1 cellular context compared by ENCODE assay signal in genomic region chr3:71305246-71306206, GRCh38.
TF ChIP-seq lines count a peak whose summit lies in the region.

No MANE protein-coding gene starts in this region.

TF ChIP-seq in WTC11, 78 proteins besides CTCF, POLR2A, EP300 and RAD21 (continued from another document):
- TF ChIP-seq ZNF281 (CRISPR knock-in tag; IDR thresholded peaks at IDR 0.05) (no peak), SP1 (CRISPR knock-in tag; conservative IDR thresholded peaks at IDR 0.05) (peak; percentile 39; the same call in 1 of the 2 replicates), ZMAT4 (CRISPR knock-in tag; IDR thresholded peaks at IDR 0.05) (no peak), HMGXB4 (CRISPR knock-in tag; IDR thresholded peaks at IDR 0.05) (no peak), KAT7 (CRISPR knock-in tag; IDR thresholded peaks at IDR 0.05; ENCODE audit: borderline replicate concordance) (no peak), GRHL2 (CRISPR knock-in tag; IDR thresholded peaks at IDR 0.05; ENCODE audit: insufficient replicate concordance, severe bottlenecking) (no peak), ZBTB43 (CRISPR knock-in tag; IDR thresholded peaks at IDR 0.05) (peak; percentile 57; the same call in 1 of the 2 replicates), MYBL2 (CRISPR knock-in tag; IDR thresholded peaks at IDR 0.05) (no peak), NFE2L1 (CRISPR knock-in tag; IDR thresholded peaks at IDR 0.05) (no peak), NR3C1 (CRISPR knock-in tag; conservative IDR thresholded peaks at IDR 0.05; ENCODE audit: low read depth) (no peak), SOX15 (CRISPR knock-in tag; IDR thresholded peaks at IDR 0.05) (no peak), FOXP4 (CRISPR knock-in tag; IDR thresholded peaks at IDR 0.05) (peak; percentile 95; the same call in 1 of the 2 replicates), PRDM15 (CRISPR knock-in tag; IDR thresholded peaks at IDR 0.05) (no peak), EMX1 (CRISPR knock-in tag; IDR thresholded peaks at IDR 0.05) (no peak), AFF4 (CRISPR knock-in tag; IDR thresholded peaks at IDR 0.05; ENCODE audit: borderline replicate concordance) (no peak), ERG (CRISPR knock-in tag; IDR thresholded peaks at IDR 0.05) (no peak), ESRRA (CRISPR knock-in tag; IDR thresholded peaks at IDR 0.05; ENCODE audit: borderline replicate concordance) (no peak), TEAD4 (CRISPR knock-in tag; IDR thresholded peaks at IDR 0.05) (no peak), ZSCAN18 (CRISPR knock-in tag; IDR thresholded peaks at IDR 0.05) (no peak), PRRX2 (CRISPR knock-in tag; IDR thresholded peaks at IDR 0.05) (no peak), OVOL2 (CRISPR knock-in tag; IDR thresholded peaks at IDR 0.05; ENCODE audit: borderline replicate concordance) (no peak), PREB (CRISPR knock-in tag; IDR thresholded peaks at IDR 0.05; ENCODE audit: borderline replicate concordance) (no peak), TP53 (CRISPR knock-in tag; IDR thresholded peaks at IDR 0.05) (0 out of 2 replicates have a peak, but pooled peaks have one; percentile 46), ZNF532 (CRISPR knock-in tag; IDR thresholded peaks at IDR 0.05; ENCODE audit: borderline replicate concordance) (no peak), NR2C2 (CRISPR knock-in tag; IDR thresholded peaks at IDR 0.05) (no peak)
